ENCODE assay signal across 10 cellular contexts in the genomic region with DNA sequence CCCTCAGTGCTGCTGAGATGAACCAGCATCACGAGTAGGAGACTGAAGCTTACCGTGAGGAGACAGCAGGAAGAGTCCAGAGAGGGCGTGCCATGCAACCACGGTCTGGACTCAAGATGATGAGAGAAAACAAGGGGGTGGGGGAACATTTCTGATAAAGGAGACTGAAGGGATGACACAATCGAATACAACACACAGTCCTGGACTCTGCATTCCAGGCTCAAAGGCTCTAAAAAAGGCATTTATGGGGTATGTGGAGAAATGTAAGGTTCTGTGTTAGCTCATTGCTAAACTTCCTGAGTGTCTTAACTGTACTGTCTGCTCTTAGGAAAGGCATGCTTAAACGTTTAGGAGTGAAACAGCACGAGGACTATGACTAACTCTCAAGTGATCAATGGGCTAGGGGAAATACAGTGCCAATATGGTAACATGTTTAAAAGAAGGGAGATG. TPM values are rescaled to one million over a fixed set of nuclear protein-coding genes. Genes with fewer than 3 reads are reported as not detected.
A peak's percentile ranks its signal among the peaks of the same experiment; 100 is the strongest.
DNase-seq lines count a peak whose midpoint lies in the region; ATAC-seq and TF ChIP-seq lines count a peak whose summit lies in the region.
"Had no signal": no experiment of that assay in that cellular context is flagged by ENCODE, and none has a peak within 500 bp of the region (broad histone marks: within the 10 kb centered on the region; RNA-seq: fewer than 3 reads in every experiment).

No MANE protein-coding gene starts in this region.

- no peaks in the 10 kb centered on the region for H3K9me3 ChIP-seq in upper lobe of left lung

- H3K27me3 Mint-ChIP-seq in activated naive CD4-positive, alpha-beta T cell treated with anti-CD3 and anti-CD28 coated beads, Interleukin-2, amount 50 U/mL, for 24 hours: no peaks in the 10 kb centered on the region
- H3K27me3 Mint-ChIP-seq in activated naive CD8-positive, alpha-beta T cell treated with anti-CD3 and anti-CD28 coated beads, Interleukin-2, amount 50 U/mL, for 24 hours: no peaks in the 10 kb centered on the region

- H3K4me3 Mint-ChIP-seq in activated naive CD4-positive, alpha-beta T cell treated with anti-CD3 and anti-CD28 coated beads, Interleukin-2, amount 50 U/mL, for 24 hours: no peak overlapping the region
- no peak overlapping the region for H3K4me3 Mint-ChIP-seq in activated naive CD8-positive, alpha-beta T cell treated with anti-CD3 and anti-CD28 coated beads, Interleukin-2, amount 50 U/mL, for 24 hours

- H3K4me3 ChIP-seq in upper lobe of left lung: no peak overlapping the region
- no peak overlapping the region for H3K4me3 ChIP-seq in dorsolateral prefrontal cortex

- TF ChIP-seq CTCF in upper lobe of left lung (IDR thresholded peaks at IDR 0.05) (no peak), dorsolateral prefrontal cortex (IDR thresholded peaks at IDR 0.05 in 54 of 56, conservative IDR thresholded peaks at IDR 0.05 in 2 of 56; ENCODE audit: low read depth in 1 of 56, partially characterized antibody in 56 of 56) (no peak)

- peak; percentile 84 for ATAC-seq in activated naive CD8-positive, alpha-beta T cell treated with anti-CD3 and anti-CD28 coated beads, Interleukin-2, amount 50 U/mL, for 24 hours
- peak; percentile 49 to 81 for ATAC-seq in upper lobe of left lung (ENCODE audit: low FRiP score in 2 of 2)
- no peak for ATAC-seq in GM18505 (IDR thresholded peaks at IDR 0.05; ENCODE audit: unreplicated experiment)

- intact Hi-C loops in dorsolateral prefrontal cortex (cut with DNase I): no loop called here

- H3K27ac Mint-ChIP-seq in activated naive CD4-positive, alpha-beta T cell treated with anti-CD3 and anti-CD28 coated beads, Interleukin-2, amount 50 U/mL, for 24 hours: peak overlapping the region; percentile 38
- H3K27ac Mint-ChIP-seq in activated naive CD8-positive, alpha-beta T cell treated with anti-CD3 and anti-CD28 coated beads, Interleukin-2, amount 50 U/mL, for 24 hours: peak overlapping the region; percentile 63

- H3K27ac ChIP-seq in upper lobe of left lung (peak overlapping the region; percentile 2 to 49 (median 48)), dorsolateral prefrontal cortex (peak overlapping the region in 2 of 59 donors; percentile 4 to 26)

- peak in 1 of 4 donors; percentile 76 for TF ChIP-seq EP300 in upper lobe of left lung (IDR thresholded peaks at IDR 0.05)

- H3K36me3 Mint-ChIP-seq in activated naive CD4-positive, alpha-beta T cell treated with anti-CD3 and anti-CD28 coated beads, Interleukin-2, amount 50 U/mL, for 24 hours: peaks cover 1% of the 10 kb centered on the region
- H3K36me3 Mint-ChIP-seq in activated naive CD8-positive, alpha-beta T cell treated with anti-CD3 and anti-CD28 coated beads, Interleukin-2, amount 50 U/mL, for 24 hours (ENCODE audit: low read depth): peaks cover 6% of the 10 kb centered on the region

- H3K4me1 Mint-ChIP-seq in activated naive CD4-positive, alpha-beta T cell treated with anti-CD3 and anti-CD28 coated beads, Interleukin-2, amount 50 U/mL, for 24 hours: peaks cover 38% of the 10 kb centered on the region
- peaks cover 49% of the 10 kb centered on the region for H3K4me1 Mint-ChIP-seq in activated naive CD8-positive, alpha-beta T cell treated with anti-CD3 and anti-CD28 coated beads, Interleukin-2, amount 50 U/mL, for 24 hours

- 32 to 57% methylated on average over 7 of the region's 7 CpGs for WGBS in upper lobe of left lung, 2 donors

- DNase-seq in activated naive CD4-positive, alpha-beta T cell treated with anti-CD3 and anti-CD28 coated beads, Interleukin-2, amount 50 U/mL, for 16 hours: no peak
- DNase-seq in activated naive CD8-positive, alpha-beta T cell treated with anti-CD3 and anti-CD28 coated beads, Interleukin-2, amount 50 U/mL, for 24 hours: no peak
- DNase-seq in kidney tubule cell (ENCODE audit: low spot score) (peak; percentile 28), upper lobe of left lung (no peak), germinal center (ENCODE audit: low spot score) (no peak), dorsolateral prefrontal cortex (no peak)
- DNase-seq: KG1; stimulated activated CD4-positive, alpha-beta T cell treated with anti-CD3 and anti-CD28 coated beads, Interleukin-1b, Interleukin-23, amount 100 ng/mL, for 48 hours had no signal

- H3K27me3 ChIP-seq in upper lobe of left lung: peaks cover 0 to 3% (median 0%) of the 10 kb centered on the region in 4 donors
- peaks cover 0 to 75% (median 13%) of the 10 kb centered on the region in 45 donors for H3K27me3 ChIP-seq in dorsolateral prefrontal cortex

- H3K4me1 ChIP-seq in upper lobe of left lung: peaks cover 5 to 35% (median 25%) of the 10 kb centered on the region in 4 donors

- no peaks in the 10 kb centered on the region for H3K36me3 ChIP-seq in upper lobe of left lung

- H3K9me3 Mint-ChIP-seq in activated naive CD4-positive, alpha-beta T cell treated with anti-CD3 and anti-CD28 coated beads, Interleukin-2, amount 50 U/mL, for 24 hours: no peaks in the 10 kb centered on the region
- H3K9me3 Mint-ChIP-seq in activated naive CD8-positive, alpha-beta T cell treated with anti-CD3 and anti-CD28 coated beads, Interleukin-2, amount 50 U/mL, for 24 hours: no peaks in the 10 kb centered on the region

- TF ChIP-seq POLR2A in upper lobe of left lung (IDR thresholded peaks at IDR 0.05) (no peak), GM18505 (IDR thresholded peaks at IDR 0.05; ENCODE audit: borderline replicate concordance, extremely low read depth, insufficient read depth, insufficient read length) (no peak)

RNA-seq across cellular contexts. Expression of gene IRAK1, which starts 20.6 kb away (rescaled TPM):
- 100 to 1,000 TPM in 4 of 6 donors, 10 to 100 TPM in 2; 49.4 to 236 (median 125) TPM for total RNA-seq in upper lobe of left lung
- total RNA-seq in dorsolateral prefrontal cortex: 100 to 1,000 TPM in 2 of 120 experiments, 10 to 100 TPM in 118; 27.2 to 130 (median 49.0) TPM

RNA-seq across cellular contexts. Expression of gene MECP2, which starts 57.2 kb away (rescaled TPM):
- total RNA-seq in upper lobe of left lung: 100 to 1,000 TPM in 1 of 6 donors, 10 to 100 TPM in 5; 43.3 to 110 (median 59.3) TPM
- 100 to 1,000 TPM in 13 of 120 experiments, 10 to 100 TPM in 107; 75.9 to 123 (median 90.3) TPM for total RNA-seq in dorsolateral prefrontal cortex
